In the genomic region with DNA sequence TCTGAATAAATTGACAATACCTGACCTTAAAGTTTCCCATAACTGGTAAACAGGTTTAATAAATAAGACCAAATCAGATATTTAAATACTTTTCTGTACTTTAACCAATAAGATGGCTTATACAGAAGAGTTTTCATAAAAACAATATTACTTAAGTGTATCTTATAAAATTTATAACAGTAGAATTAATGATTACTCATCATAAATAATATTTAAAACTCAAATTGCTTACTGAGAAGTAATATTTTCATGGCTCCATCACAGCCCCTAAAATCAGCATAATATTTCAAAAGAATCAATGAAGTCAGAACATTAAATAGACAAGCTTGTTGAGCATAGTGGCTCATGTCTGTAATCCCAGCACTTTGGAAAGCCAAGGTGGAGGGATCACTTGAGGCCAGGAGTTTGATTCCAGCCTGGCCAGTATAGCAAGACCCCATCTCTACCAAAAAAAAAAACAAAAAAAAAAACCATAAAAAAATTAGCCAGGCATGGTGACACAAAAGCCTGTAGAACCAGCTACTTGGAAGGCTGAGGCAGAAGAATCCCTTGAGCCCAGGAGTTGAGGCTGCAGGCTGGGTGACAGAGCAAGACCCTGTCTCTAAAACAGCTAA, we compare ENCODE assay signal across 21 cellular contexts.
"Had no signal": no experiment of that assay in that cellular context is flagged by ENCODE, and none has a peak within 500 bp of the region (broad histone marks: within the 10 kb centered on the region; RNA-seq: fewer than 3 reads in every experiment).

No MANE protein-coding gene starts in this region.

- H3K4me1 ChIP-seq: left lung, prostate gland, tibial nerve had no signal

- DNase-seq: cerebellar nuclear complex; erythroblast; foreskin keratinocyte; head of caudate nucleus; hypothalamus; left lung; mesendoderm; naive B cell; occipital lobe; retina; stimulated activated CD4-positive, alpha-beta T cell treated with anti-CD3 and anti-CD28 coated beads, Interleukin-4, amount 100 ng/mL, for 1 hour; stimulated activated CD8-positive, alpha-beta memory T cell treated with anti-CD3 and anti-CD28 coated beads, Interleukin-4, amount 100 ng/mL, for 48 hours had no signal

- H3K9me3 ChIP-seq: left lung, pancreas, prostate gland, tibial nerve had no signal

- ATAC-seq: foreskin keratinocyte; stimulated activated effector memory CD8-positive, alpha-beta T cell treated with anti-CD3 and anti-CD28 coated beads, Interleukin-12 subunit alpha, Interleukin-12 subunit beta, amount 100 ng/mL, for 72 hours had no signal

- H3K36me3 ChIP-seq: cardiac muscle cell, left lung, pancreas, prostate gland, tibial nerve had no signal

- H3K27ac ChIP-seq: cardiac muscle cell, foreskin keratinocyte, left lung, pancreas, prostate gland, tibial nerve had no signal

- FAIRE-seq: colon, endothelial cell of umbilical vein, islet of Langerhans, pancreas had no signal

- H3K27me3 ChIP-seq: cardiac muscle cell, foreskin keratinocyte, left lung, pancreas, tibial nerve had no signal

- H3K4me3 ChIP-seq: cardiac muscle cell, left lung, lung, pancreas, prostate gland, tibial nerve had no signal
